17 cellular contexts compared by ENCODE assay signal in genomic region chr9:87193151-87193550, GRCh38.
DNase-seq lines count a peak whose midpoint lies in the region; TF ChIP-seq lines count a peak whose summit lies in the region.
"Had no signal": no experiment of that assay in that cellular context is flagged by ENCODE, and none has a peak within 500 bp of the region (broad histone marks: within the 10 kb centered on the region; RNA-seq: fewer than 3 reads in every experiment).

No MANE protein-coding gene starts in this region.

- WGBS in GM23248 (ENCODE audit: low coverage in 1 of 2, low lambda C conversion rate in 2 of 2, missing lambda C conversion rate in 2 of 2), 2 experiments, result 100% methylated on average over 1 of the region's 1 CpG

- in situ Hi-C loops in GM23248 (cut with MboI), result no loop called here
- in situ Hi-C loops in G401 (cut with HindIII; ENCODE audit: low sequenced_read_pairs), result no loop called here

- H3K27ac ChIP-seq in GM23248 (peak overlapping the region; percentile 93), osteoblast (ENCODE audit: low read depth, low read length) (peak overlapping the region; percentile 83), PC-9 (no peak overlapping the region)
- H3K27ac ChIP-seq: A549 had no signal

- H3K27me3 ChIP-seq in GM23248 (replicated peaks; ENCODE audit: insufficient read depth), result no peaks in the 10 kb centered on the region
- no peaks in the 10 kb centered on the region for H3K27me3 ChIP-seq in adipocyte (replicated peaks; ENCODE audit: control insufficient read depth, insufficient read depth, low read length)
- H3K27me3 ChIP-seq in osteoblast (ENCODE audit: insufficient read depth, low read length), result no peaks in the 10 kb centered on the region
- no peaks in the 10 kb centered on the region for H3K27me3 ChIP-seq in PC-9 (ENCODE audit: insufficient read depth, low read depth)
- H3K27me3 ChIP-seq: MG63 had no signal

- DNase-seq in GM23248 (peak; percentile 44), adipocyte (ENCODE audit: low read depth) (peak; percentile 35), fibroblast of mammary gland (ENCODE audit: low read depth) (peak; percentile 62), osteoblast (ENCODE audit: insufficient read length, low spot score, missing footprints) (no peak), GM10266 (ENCODE audit: extremely low spot score) (no peak), PC-9 (no peak), cortex of kidney (lab: John Stamatoyannopoulos, UW) (no peak), G401 (ENCODE audit: low spot score) (no peak)
- DNase-seq: Caco-2, KG1, MG63, NCI-H1105, NCI-H1930, NCI-H2171, NCI-H510A, SHP77 had no signal

- no peak for TF ChIP-seq CTCF in fibroblast of mammary gland (conservative IDR thresholded peaks at IDR 0.05; ENCODE audit: control insufficient read depth, insufficient read depth, low read depth, low read length)
- no peak for TF ChIP-seq CTCF in osteoblast (IDR thresholded peaks at IDR 0.05; ENCODE audit: extremely low read depth, low read depth, low read length)
- no peak for TF ChIP-seq CTCF in GM10266 (IDR thresholded peaks at IDR 0.05; ENCODE audit: control insufficient read depth, insufficient read depth, low read depth, missing control alignments)
- no peak for TF ChIP-seq CTCF in PC-9 (conservative IDR thresholded peaks at IDR 0.05)

- H3K36me3 ChIP-seq in GM23248 (ENCODE audit: low read depth), result no peaks in the 10 kb centered on the region
- no peaks in the 10 kb centered on the region for H3K36me3 ChIP-seq in adipocyte (ENCODE audit: control insufficient read depth, insufficient read depth, low read length, severe bottlenecking)
- H3K36me3 ChIP-seq in osteoblast (ENCODE audit: insufficient read depth, low read length), result no peaks in the 10 kb centered on the region
- no peaks in the 10 kb centered on the region for H3K36me3 ChIP-seq in PC-9 (ENCODE audit: low read depth)
- H3K36me3 ChIP-seq: MG63 had no signal

- H3K9me3 ChIP-seq in GM23248 (ENCODE audit: low read depth) (no peaks in the 10 kb centered on the region), adipocyte (ENCODE audit: control insufficient read depth, low read length) (no peaks in the 10 kb centered on the region), osteoblast (ENCODE audit: low read depth, low read length) (no peaks in the 10 kb centered on the region), PC-9 (ENCODE audit: insufficient read depth, low read depth) (no peaks in the 10 kb centered on the region)
- H3K9me3 ChIP-seq: A549, Caco-2, MG63 had no signal

- intact Hi-C loops in PC-9 (cut with micrococcal nuclease; ENCODE audit: unreplicated experiment), result no loop called here

- H3K9ac ChIP-seq in GM23248, result no peak overlapping the region; the same call in 1 of the 2 replicates
- H3K9ac ChIP-seq in adipocyte (ENCODE audit: low read length), result peak overlapping the region; percentile 64

- H2AFZ ChIP-seq in GM23248, result no peak overlapping the region
- no peak overlapping the region for H2AFZ ChIP-seq in osteoblast (ENCODE audit: low read length)
- no peak overlapping the region for H2AFZ ChIP-seq in PC-9

- H3K4me2 ChIP-seq in GM23248 (ENCODE audit: unreplicated experiment) (peak overlapping the region; percentile 89), osteoblast (ENCODE audit: insufficient read depth, low read length) (no peak overlapping the region), PC-9 (no peak overlapping the region)
- H3K4me2 ChIP-seq: A549 had no signal

- H3K79me2 ChIP-seq in GM23248 (ENCODE audit: insufficient read depth), result no peaks in the 10 kb centered on the region
- no peaks in the 10 kb centered on the region for H3K79me2 ChIP-seq in osteoblast (ENCODE audit: insufficient read depth, low read length)
- no peaks in the 10 kb centered on the region for H3K79me2 ChIP-seq in PC-9 (ENCODE audit: low read depth)

- H3K9me2 ChIP-seq in GM23248 (ENCODE audit: insufficient read depth), result no peaks in the 10 kb centered on the region
- no peaks in the 10 kb centered on the region for H3K9me2 ChIP-seq in PC-9 (ENCODE audit: insufficient read depth)

- peak overlapping the region; percentile 52; the same call in 1 of the 2 replicates for H3K4me3 ChIP-seq in GM23248
- H3K4me3 ChIP-seq in adipocyte (ENCODE audit: low read length), result no peak overlapping the region
- H3K4me3 ChIP-seq in fibroblast of mammary gland (ENCODE audit: control insufficient read depth, low read depth, low read length), result no peak overlapping the region
- no peak overlapping the region for H3K4me3 ChIP-seq in osteoblast (ENCODE audit: insufficient read depth, low read length)
- no peak overlapping the region for H3K4me3 ChIP-seq in PC-9
- H3K4me3 ChIP-seq: A549, MG63 had no signal

- H4K20me1 ChIP-seq in GM23248 (ENCODE audit: insufficient read depth) (no peaks in the 10 kb centered on the region), osteoblast (ENCODE audit: insufficient read depth, low read length) (no peaks in the 10 kb centered on the region), PC-9 (ENCODE audit: insufficient read depth) (no peaks in the 10 kb centered on the region)

- CTCF ChIA-PET in PC-9 (lab: Charles Lee), result no interaction called here

- POLR2A ChIA-PET in PC-9 (lab: Charles Lee; ENCODE audit: unreplicated experiment), result interaction anchor here (0.5 kb wide), 1 partner anchor 519 kb away, joined by 4 read pairs; no protein-coding TSS in a partner anchor

- H3K4me1 ChIP-seq in GM23248 (ENCODE audit: insufficient read depth) (peaks cover 42% of the 10 kb centered on the region), adipocyte (ENCODE audit: control insufficient read depth, insufficient read depth, low read length) (peaks cover 41% of the 10 kb centered on the region), osteoblast (ENCODE audit: insufficient read depth, low read length) (peaks cover 25% of the 10 kb centered on the region), PC-9 (replicated peaks; ENCODE audit: insufficient read depth) (peaks cover 17% of the 10 kb centered on the region; the same call in 1 of the 2 replicates)
- H3K4me1 ChIP-seq: A549, Caco-2 had no signal

- H3F3A ChIP-seq in GM23248 (ENCODE audit: insufficient read depth), result peaks cover 39% of the 10 kb centered on the region
- H3F3A ChIP-seq in PC-9 (ENCODE audit: insufficient read depth, low read depth), result no peaks in the 10 kb centered on the region

- no TSS peak for BruUV-seq in PC-9 (replicated peaks; lab: Mats Ljungman, UMichigan)

Comparison
In these comparisons a context has a peak if more than half of its experiments do, and no peak if none do; other contexts are left out.
1. DNase-seq: peak in GM23248 (single experiment), adipocyte (single experiment) and fibroblast of mammary gland (single experiment); none in osteoblast (single experiment), GM10266 (single experiment), PC-9 (0 of 2), cortex of kidney (single experiment) and G401 (single experiment).